Comparison of ENCODE assay signal across 1 cellular context in genomic region chr6:11605507-11605905, GRCh38.
A peak's percentile ranks its signal among the peaks of the same experiment; 100 is the strongest.
TF ChIP-seq lines count a peak whose summit lies in the region.

No MANE protein-coding gene starts in this region.

TF ChIP-seq in liver, 16 proteins besides CTCF, POLR2A, EP300 and RAD21 (continued from another document):
- no peak for TF ChIP-seq REST (IDR thresholded peaks at IDR 0.05)
- TF ChIP-seq EGR1 (IDR thresholded peaks at IDR 0.05; ENCODE audit: low read depth in 2 of 2): no peak
- no peak for TF ChIP-seq HNF4G (IDR thresholded peaks at IDR 0.05)
- peak; percentile 21 for TF ChIP-seq NR2F2 (IDR thresholded peaks at IDR 0.05)
- no peak for TF ChIP-seq GABPA (IDR thresholded peaks at IDR 0.05 in 1 of 2, conservative IDR thresholded peaks at IDR 0.05 in 1 of 2)
- no peak for TF ChIP-seq RXRA (IDR thresholded peaks at IDR 0.05)
- no peak for TF ChIP-seq ATF3 (IDR thresholded peaks at IDR 0.05)
TF ChIP-seq in liver: peak in this region for 1.
